Comparison of ENCODE assay signal across 1 cellular context in genomic region chr3:182936239-182936946, GRCh38.
TF ChIP-seq lines count a peak whose summit lies in the region.

No MANE protein-coding gene starts in this region.

TF ChIP-seq in HepG2, 621 proteins besides CTCF, POLR2A, EP300 and RAD21:
- no peak for TF ChIP-seq ZNF276 (CRISPR knock-in tag; IDR thresholded peaks at IDR 0.05; ENCODE audit: low read depth)
- no peak for TF ChIP-seq FOXA3 (CRISPR knock-in tag; IDR thresholded peaks at IDR 0.05)
- no peak for TF ChIP-seq HDAC2 (CRISPR knock-in tag; IDR thresholded peaks at IDR 0.05)
